ENCODE assay signal across 8 cellular contexts in the genomic region with DNA sequence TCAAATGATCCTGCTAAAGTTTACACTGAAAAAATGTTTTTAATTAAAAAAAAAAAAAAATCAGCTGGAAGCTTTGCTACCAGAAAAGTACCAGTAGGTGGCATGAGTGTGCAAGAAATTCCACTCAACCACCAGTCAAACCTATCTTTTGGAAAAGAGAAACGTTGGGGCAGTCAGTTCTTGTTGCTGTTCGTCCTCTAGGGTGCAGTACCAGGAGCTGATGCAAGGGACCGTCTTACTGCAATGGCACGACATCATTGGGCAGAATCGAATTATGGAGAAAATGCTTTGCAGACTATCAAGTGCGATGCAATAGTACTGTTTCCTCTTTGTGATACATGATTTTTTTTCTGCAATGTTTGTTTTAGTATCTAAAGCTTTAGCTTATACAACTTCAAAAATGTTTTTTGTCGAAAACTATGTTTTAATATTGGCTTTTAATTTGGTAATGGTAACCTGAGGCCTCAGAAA. TPM values are rescaled to one million over a fixed set of nuclear protein-coding genes. Genes with fewer than 3 reads are reported as not detected.
DNase-seq lines count a peak whose midpoint lies in the region; ATAC-seq and TF ChIP-seq lines count a peak whose summit lies in the region.

No MANE protein-coding gene starts in this region.

- no TSS peak for BruUV-seq in Caco-2 (replicated peaks; lab: Mats Ljungman, UMichigan)

- peaks cover 9% of the 10 kb centered on the region for H3K4me1 Mint-ChIP-seq in Caco-2 (ENCODE audit: low read depth, unreplicated experiment)
- peaks cover 10% of the 10 kb centered on the region for H3K4me1 Mint-ChIP-seq in activated CD4-positive, alpha-beta T cell treated with anti-CD3 and anti-CD28 coated beads for 36 hours

- H3K36me3 ChIP-seq in Caco-2 (ENCODE audit: control insufficient read depth, insufficient read depth, low read length) = no peaks in the 10 kb centered on the region

- H3K4me3 ChIP-seq in Caco-2 (ENCODE audit: low read depth, low read length) = no peak overlapping the region

- H3K9me3 ChIP-seq in Caco-2 = no peaks in the 10 kb centered on the region

- H3K27ac Mint-ChIP-seq in Caco-2 (ENCODE audit: unreplicated experiment) = no peak overlapping the region
- H3K27ac Mint-ChIP-seq in activated CD4-positive, alpha-beta T cell treated with anti-CD3 and anti-CD28 coated beads for 36 hours = no peak overlapping the region

- ATAC-seq in GM19467 (IDR thresholded peaks at IDR 0.05; ENCODE audit: unreplicated experiment) = peak; percentile 94
- ATAC-seq in HG03571 (IDR thresholded peaks at IDR 0.05; ENCODE audit: unreplicated experiment) = peak; percentile 80
- ATAC-seq in activated CD4-positive, alpha-beta T cell treated with anti-CD3 and anti-CD28 coated beads for 36 hours = peak; percentile 100

- peak; percentile 84 to 86 for TF ChIP-seq CTCF in Caco-2 (IDR thresholded peaks at IDR 0.05; ENCODE audit: insufficient read depth in 1 of 2, low read depth in 1 of 2, low read length in 1 of 2, severe bottlenecking in 1 of 2, unreplicated experiment in 1 of 2)

- CTCF ChIA-PET in Caco-2 (lab: Charles Lee) = interaction anchor here (0.5 to 3.1 kb wide), 49 partner anchors 9 to 1185 kb away, joined by 3 to 209 read pairs (median 4); a partner anchor contains a TSS
- CTCF ChIA-PET in activated CD4-positive, alpha-beta T cell treated with anti-CD3 and anti-CD28 coated beads for 36 hours (lab: Charles Lee) = interaction anchor here (0.5 to 10.0 kb wide), 110 partner anchors 9 to 1168 kb away, joined by 3 to 501 read pairs (median 4); a partner anchor contains a TSS

- H3K4me3 Mint-ChIP-seq in Caco-2 (ENCODE audit: unreplicated experiment) = no peak overlapping the region
- no peak overlapping the region for H3K4me3 Mint-ChIP-seq in activated CD4-positive, alpha-beta T cell treated with anti-CD3 and anti-CD28 coated beads for 36 hours

- peaks cover 5% of the 10 kb centered on the region for H3K36me3 Mint-ChIP-seq in Caco-2 (ENCODE audit: insufficient read depth, unreplicated experiment)
- peaks cover 2% of the 10 kb centered on the region for H3K36me3 Mint-ChIP-seq in activated CD4-positive, alpha-beta T cell treated with anti-CD3 and anti-CD28 coated beads for 36 hours (ENCODE audit: low read depth)

- DNase-seq in Caco-2 (peak; percentile 86 to 87), NCI-H526 (lab: John Stamatoyannopoulos, UW) (peak; percentile 86 to 91), ecto neural progenitor cell (ENCODE audit: low spot score) (peak; percentile 61), lung microvascular endothelial cell (ENCODE audit: low read depth in 2 of 2) (peak; percentile 92 to 94)
- DNase-seq in activated CD4-positive, alpha-beta T cell treated with anti-CD3 and anti-CD28 coated beads for 36 hours = peak; percentile 77
- peak; percentile 11 to 50 for DNase-seq in stimulated activated CD8-positive, alpha-beta memory T cell treated with anti-CD3 and anti-CD28 coated beads, Interleukin-7, amount 100 ng/mL, for 48 hours (ENCODE audit: extremely low read depth in 1 of 2, low read depth in 1 of 2)

- intact Hi-C loops in Caco-2 (cut with micrococcal nuclease; ENCODE audit: unreplicated experiment) = loop anchor here (1.0 to 10.0 kb wide), 8 partner anchors 43 to 1168 kb away; a partner anchor contains a TSS
- intact Hi-C loops in activated CD4-positive, alpha-beta T cell treated with anti-CD3 and anti-CD28 coated beads for 36 hours (cut with DNase I, micrococcal nuclease) = loop anchor here (1.0 to 10.0 kb wide), 9 partner anchors 43 to 1170 kb away; a partner anchor contains a TSS

- H3K27me3 Mint-ChIP-seq in Caco-2 (ENCODE audit: insufficient read depth, unreplicated experiment) = no peaks in the 10 kb centered on the region
- no peaks in the 10 kb centered on the region for H3K27me3 Mint-ChIP-seq in activated CD4-positive, alpha-beta T cell treated with anti-CD3 and anti-CD28 coated beads for 36 hours

- H3K4me1 ChIP-seq in Caco-2 = peaks cover 3% of the 10 kb centered on the region; the same call in 1 of the 2 replicates

- no peaks in the 10 kb centered on the region for H3K27me3 ChIP-seq in Caco-2 (replicated peaks; ENCODE audit: control insufficient read depth, insufficient read depth, low read length)

- no peaks in the 10 kb centered on the region for H3K9me3 Mint-ChIP-seq in Caco-2 (ENCODE audit: unreplicated experiment)
- H3K9me3 Mint-ChIP-seq in activated CD4-positive, alpha-beta T cell treated with anti-CD3 and anti-CD28 coated beads for 36 hours (ENCODE audit: low read depth) = no peaks in the 10 kb centered on the region

- POLR2A ChIA-PET in Caco-2 (lab: Charles Lee) = interaction anchor here (0.6 to 1.6 kb wide), 7 partner anchors 16 to 547 kb away, joined by 3 to 6 read pairs (median 4); no protein-coding TSS in a partner anchor
- POLR2A ChIA-PET in activated CD4-positive, alpha-beta T cell treated with anti-CD3 and anti-CD28 coated beads for 36 hours (lab: Charles Lee) = interaction anchor here (0.6 to 2.2 kb wide), 10 partner anchors 14 to 546 kb away, joined by 3 to 14 read pairs (median 6); a partner anchor contains a TSS

RNA-seq across cellular contexts. Expression of a gene that starts 18.3 kb away (rescaled TPM):
- total RNA-seq in Caco-2 (2022) = 43.6 and 50.9 TPM in 2 replicates
- 10 to 100 TPM; 27.2 to 35.8 TPM for total RNA-seq in activated CD4-positive, alpha-beta T cell treated with anti-CD3 and anti-CD28 coated beads for 36 hours
- total RNA-seq in lung microvascular endothelial cell = 83.0 and 101 TPM in 2 replicates

Comparison
In these comparisons a context has a peak if more than half of its experiments do, and no peak if none do; other contexts are left out.
1. DNase-seq: peak in every context shown above with its lines; median percentile 93 in lung microvascular endothelial cell; 88 in NCI-H526; 86 in Caco-2; 77 in activated CD4-positive, alpha-beta T cell treated with anti-CD3 and anti-CD28 coated beads for 36 hours; 61 in ecto neural progenitor cell; 30 in stimulated activated CD8-positive, alpha-beta memory T cell treated with anti-CD3 and anti-CD28 coated beads, Interleukin-7, amount 100 ng/mL, for 48 hours.